In the genomic region with DNA sequence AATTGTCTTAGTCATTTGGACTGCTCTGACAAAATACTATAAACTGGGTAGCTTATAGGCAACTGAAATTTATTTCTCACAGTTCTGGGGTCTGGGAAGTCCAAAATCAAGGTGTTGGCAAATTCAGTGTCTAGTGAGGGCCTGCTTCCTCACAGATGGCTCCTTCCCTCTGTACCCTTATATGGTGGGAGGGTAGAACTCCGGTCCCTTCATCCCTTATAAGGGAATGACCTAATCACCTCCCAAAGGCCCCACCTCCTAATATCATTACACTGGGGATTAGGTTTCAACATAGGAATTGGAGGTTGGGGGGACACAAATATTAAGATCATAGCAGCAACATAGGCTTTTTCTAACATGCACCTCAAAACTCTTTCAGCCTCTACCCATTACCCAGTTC, we compare ENCODE assay signal across 12 cellular contexts. TPM values are rescaled to one million over a fixed set of nuclear protein-coding genes. Genes with fewer than 3 reads are reported as not detected.
A peak's percentile ranks its signal among the peaks of the same experiment; 100 is the strongest.
DNase-seq lines count a peak whose midpoint lies in the region; ATAC-seq and TF ChIP-seq lines count a peak whose summit lies in the region.
"Had no signal": no experiment of that assay in that cellular context is flagged by ENCODE, and none has a peak within 500 bp of the region (broad histone marks: within the 10 kb centered on the region; RNA-seq: fewer than 3 reads in every experiment).

No MANE protein-coding gene starts in this region.

- H3K36me3 Mint-ChIP-seq in activated naive CD8-positive, alpha-beta T cell treated with anti-CD3 and anti-CD28 coated beads, Interleukin-2, amount 10 ng/mL, durations not matched to agents 7 days and 5 days: peaks cover 22% of the 10 kb centered on the region

- H3K4me3 ChIP-seq in heart right ventricle: no peak overlapping the region
- no peak overlapping the region for H3K4me3 ChIP-seq in hepatocyte
- no peak overlapping the region for H3K4me3 ChIP-seq in upper lobe of right lung

- H3K4me3 Mint-ChIP-seq in activated naive CD8-positive, alpha-beta T cell treated with anti-CD3 and anti-CD28 coated beads, Interleukin-2, amount 10 ng/mL, durations not matched to agents 7 days and 5 days: no peak overlapping the region

- H3K27me3 Mint-ChIP-seq in activated naive CD8-positive, alpha-beta T cell treated with anti-CD3 and anti-CD28 coated beads, Interleukin-2, amount 10 ng/mL, durations not matched to agents 7 days and 5 days: no peaks in the 10 kb centered on the region

- H3K9me2 ChIP-seq in hepatocyte (replicated peaks; ENCODE audit: insufficient read depth): no peaks in the 10 kb centered on the region

- peak overlapping the region; percentile 74 for H3K27ac Mint-ChIP-seq in activated naive CD8-positive, alpha-beta T cell treated with anti-CD3 and anti-CD28 coated beads, Interleukin-2, amount 10 ng/mL, durations not matched to agents 7 days and 5 days

- no peaks in the 10 kb centered on the region for H3K9me3 Mint-ChIP-seq in activated naive CD8-positive, alpha-beta T cell treated with anti-CD3 and anti-CD28 coated beads, Interleukin-2, amount 10 ng/mL, durations not matched to agents 7 days and 5 days

- POLR2A ChIA-PET in activated naive CD8-positive, alpha-beta T cell treated with anti-CD3 and anti-CD28 coated beads, Interleukin-2, amount 10 ng/mL, durations not matched to agents 7 days and 5 days (lab: Charles Lee): interaction anchor here (4.7 kb wide), 1 partner anchor 7 kb away, joined by 21 read pairs; a partner anchor contains a TSS

- H3K36me3 ChIP-seq in heart right ventricle: peaks cover 0 to 16% (median 0%) of the 10 kb centered on the region in 9 donors
- H3K36me3 ChIP-seq in hepatocyte (replicated peaks; ENCODE audit: insufficient read depth, low read depth): no peaks in the 10 kb centered on the region
- no peaks in the 10 kb centered on the region for H3K36me3 ChIP-seq in upper lobe of right lung

- peaks cover 19% of the 10 kb centered on the region for H3K4me1 Mint-ChIP-seq in activated naive CD8-positive, alpha-beta T cell treated with anti-CD3 and anti-CD28 coated beads, Interleukin-2, amount 10 ng/mL, durations not matched to agents 7 days and 5 days

- H3K27me3 ChIP-seq in heart right ventricle (no peaks in the 10 kb centered on the region), hepatocyte (no peaks in the 10 kb centered on the region), upper lobe of right lung (no peaks in the 10 kb centered on the region)

- H3K27ac ChIP-seq in heart right ventricle: peak overlapping the region in 8 of 10 donors; percentile 11 to 64 (median 40)
- H3K27ac ChIP-seq in hepatocyte: peak overlapping the region; percentile 83
- H3K27ac ChIP-seq in upper lobe of right lung: peak overlapping the region; percentile 30

- no peak overlapping the region for H3K4me2 ChIP-seq in hepatocyte

- TF ChIP-seq CTCF in heart right ventricle (IDR thresholded peaks at IDR 0.05) (no peak), hepatocyte (IDR thresholded peaks at IDR 0.05; ENCODE audit: poor library complexity) (no peak), upper lobe of right lung (IDR thresholded peaks at IDR 0.05) (no peak)

- no peak for DNase-seq in heart right ventricle
- no peak for DNase-seq in left ventricle myocardium superior
- no peak for DNase-seq in activated naive CD8-positive, alpha-beta T cell treated with anti-CD3 and anti-CD28 coated beads, Interleukin-2, amount 10 ng/mL, durations not matched to agents 7 days and 5 days
- DNase-seq in hepatocyte (ENCODE audit: low spot score): no peak
- DNase-seq in upper lobe of right lung: no peak
- DNase-seq in COLO668 (lab: John Stamatoyannopoulos, UW; ENCODE audit: unreplicated experiment): no peak
- no peak for DNase-seq in CD1c-positive myeloid dendritic cell (ENCODE audit: extremely low spot score)
- DNase-seq in NCI-H1105 (lab: John Stamatoyannopoulos, UW): no peak
- DNase-seq: C1 segment of cervical spinal cord, NCI-H1048, NCI-H345, nucleus accumbens had no signal

- intact Hi-C loops in heart right ventricle (cut with DNase I): no loop called here
- intact Hi-C loops in left ventricle myocardium superior (cut with micrococcal nuclease): no loop called here
- intact Hi-C loops in upper lobe of right lung (cut with DNase I): no loop called here

- no peaks in the 10 kb centered on the region for H4K20me1 ChIP-seq in hepatocyte (ENCODE audit: insufficient read depth, poor library complexity, severe bottlenecking)

- no peaks in the 10 kb centered on the region for H3K79me2 ChIP-seq in hepatocyte

- H3K9me3 ChIP-seq in heart right ventricle (no peaks in the 10 kb centered on the region), hepatocyte (ENCODE audit: low read depth) (no peaks in the 10 kb centered on the region), upper lobe of right lung (no peaks in the 10 kb centered on the region)

- H3K4me1 ChIP-seq in heart right ventricle (peaks cover 0 to 3% (median 0%) of the 10 kb centered on the region in 9 donors), hepatocyte (ENCODE audit: insufficient read depth) (no peaks in the 10 kb centered on the region), upper lobe of right lung (no peaks in the 10 kb centered on the region)

- no peak overlapping the region for H2AFZ ChIP-seq in hepatocyte

- ATAC-seq in heart right ventricle (no peak), left ventricle myocardium superior (no peak), upper lobe of right lung (no peak)
- ATAC-seq in activated naive CD8-positive, alpha-beta T cell treated with anti-CD3 and anti-CD28 coated beads, Interleukin-2, amount 10 ng/mL, durations not matched to agents 7 days and 5 days (ENCODE audit: low read depth): no peak

- WGBS in heart right ventricle, 2 donors: 58 to 89% methylated on average over 1 of the region's 1 CpG
- WGBS in hepatocyte (ENCODE audit: low lambda C conversion rate, missing lambda C conversion rate): 81% methylated on average over 1 of the region's 1 CpG

RNA-seq across cellular contexts. Expression of a gene that starts 7.3 kb away (rescaled TPM):
- total RNA-seq in heart right ventricle (10 to 100 TPM; 14.7 to 22.6 (median 18.7) TPM), left ventricle myocardium superior (15.4 TPM), hepatocyte (3.0 and 4.5 TPM in 2 replicates), upper lobe of right lung (14.6 TPM)
- polyA plus RNA-seq in heart right ventricle (10 to 100 TPM in 1 of 2 donors, 1 to 10 TPM in 1; 6.1 to 11.1 TPM), hepatocyte (11.0 and 11.2 TPM in 2 replicates)
- 10 to 100 TPM; 22.5 to 22.6 TPM for total RNA-seq in activated naive CD8-positive, alpha-beta T cell treated with anti-CD3 and anti-CD28 coated beads, Interleukin-2, amount 10 ng/mL, durations not matched to agents 7 days and 5 days

RNA-seq across cellular contexts. Expression of a gene that starts 10.6 kb away (rescaled TPM):
- total RNA-seq in heart right ventricle (10 to 100 TPM; 35.1 to 76.0 (median 54.2) TPM), left ventricle myocardium superior (55.4 TPM), hepatocyte (225 and 235 TPM in 2 replicates), upper lobe of right lung (93.4 TPM)
- polyA plus RNA-seq in heart right ventricle (100 to 1,000 TPM in 1 of 2 donors, 10 to 100 TPM in 1; 96.9 to 128 TPM), hepatocyte (286 and 390 TPM in 2 replicates)
- total RNA-seq in activated naive CD8-positive, alpha-beta T cell treated with anti-CD3 and anti-CD28 coated beads, Interleukin-2, amount 10 ng/mL, durations not matched to agents 7 days and 5 days: 100 to 1,000 TPM; 200 to 214 TPM

RNA-seq across cellular contexts. Expression of a gene that starts 23.4 kb away (rescaled TPM):
- total RNA-seq in heart right ventricle: 10 to 100 TPM in 9 of 10 donors, 1 to 10 TPM in 1; 9.9 to 16.1 (median 13.0) TPM
- polyA plus RNA-seq in heart right ventricle: 10 to 100 TPM; 12.7 to 26.7 TPM
- 13.2 TPM for total RNA-seq in left ventricle myocardium superior
- 10 to 100 TPM; 23.9 to 24.1 TPM for total RNA-seq in activated naive CD8-positive, alpha-beta T cell treated with anti-CD3 and anti-CD28 coated beads, Interleukin-2, amount 10 ng/mL, durations not matched to agents 7 days and 5 days
- 3.8 and 12.8 TPM in 2 replicates for total RNA-seq in hepatocyte
- polyA plus RNA-seq in hepatocyte: 7.6 and 7.9 TPM in 2 replicates
- total RNA-seq in upper lobe of right lung: 8.9 TPM

RNA-seq across cellular contexts. Expression of a gene that starts 42.1 kb away (rescaled TPM):
- total RNA-seq in heart right ventricle (100 to 1,000 TPM in 8 of 10 donors, 10 to 100 TPM in 2; 60.0 to 204 (median 111) TPM), left ventricle myocardium superior (103 TPM), hepatocyte (98.6 and 135 TPM in 2 replicates), upper lobe of right lung (170 TPM)
- polyA plus RNA-seq in heart right ventricle (100 to 1,000 TPM in 1 of 2 donors, 10 to 100 TPM in 1; 99.6 to 127 TPM), hepatocyte (64.8 and 102 TPM in 2 replicates)
- total RNA-seq in activated naive CD8-positive, alpha-beta T cell treated with anti-CD3 and anti-CD28 coated beads, Interleukin-2, amount 10 ng/mL, durations not matched to agents 7 days and 5 days: 100 to 1,000 TPM; 159 to 164 TPM

RNA-seq across cellular contexts. Expression of a gene that starts 56.2 kb away (rescaled TPM):
- total RNA-seq in heart right ventricle (10 to 100 TPM; 11.6 to 22.8 (median 12.9) TPM), left ventricle myocardium superior (15.1 TPM), hepatocyte (43.8 and 49.5 TPM in 2 replicates), upper lobe of right lung (33.9 TPM)
- polyA plus RNA-seq in heart right ventricle (10 to 100 TPM; 25.2 to 46.1 TPM), hepatocyte (38.4 and 41.9 TPM in 2 replicates)
- total RNA-seq in activated naive CD8-positive, alpha-beta T cell treated with anti-CD3 and anti-CD28 coated beads, Interleukin-2, amount 10 ng/mL, durations not matched to agents 7 days and 5 days: 10 to 100 TPM; 56.2 to 59.2 TPM

Comparison
In these comparisons a context has a peak if more than half of its experiments do, and no peak if none do; other contexts are left out.
1. H3K27ac ChIP-seq: peak in every context shown above with its lines; median percentile 83 in hepatocyte; 40 in heart right ventricle; 30 in upper lobe of right lung.